In genomic region chr12:55822228-55822627, GRCh38 we compare ENCODE assay signal across 9 cellular contexts. TPM values are rescaled to one million over a fixed set of nuclear protein-coding genes. Genes with fewer than 3 reads are reported as not detected.
A peak's percentile ranks its signal among the peaks of the same experiment; 100 is the strongest.
DNase-seq lines count a peak whose midpoint lies in the region; ATAC-seq and TF ChIP-seq lines count a peak whose summit lies in the region.
"Had no signal": no experiment of that assay in that cellular context is flagged by ENCODE, and none has a peak within 500 bp of the region (broad histone marks: within the 10 kb centered on the region; RNA-seq: fewer than 3 reads in every experiment).

No MANE protein-coding gene starts in this region.

- BruUV-seq in PC-9 (replicated peaks; lab: Mats Ljungman, UMichigan): no TSS peak

- peak in 7 of 12 donors; percentile 9 to 28 (median 23) for TF ChIP-seq CTCF in heart left ventricle (IDR thresholded peaks at IDR 0.05)
- peak; percentile 40; the same call in 1 of the 2 replicates for TF ChIP-seq CTCF in PC-9 (conservative IDR thresholded peaks at IDR 0.05)
- no peak for TF ChIP-seq CTCF in endothelial cell (IDR thresholded peaks at IDR 0.05; ENCODE audit: unreplicated experiment)
- TF ChIP-seq CTCF in smooth muscle cell (IDR thresholded peaks at IDR 0.05; ENCODE audit: borderline replicate concordance, insufficient read depth, poor library complexity, severe bottlenecking): peak; percentile 31

- no peak for TF ChIP-seq POLR2A in heart left ventricle (IDR thresholded peaks at IDR 0.05)

- no peak overlapping the region for H2AFZ ChIP-seq in PC-9
- H2AFZ ChIP-seq in smooth muscle cell (ENCODE audit: low read depth): no peak overlapping the region

- 33 to 39% (median 35%) methylated on average over 6 of the region's 6 CpGs for WGBS in heart left ventricle, 4 donors
- WGBS in smooth muscle cell (ENCODE audit: low lambda C conversion rate): 82% methylated on average over 6 of the region's 6 CpGs

- no peak for ATAC-seq in heart left ventricle
- ATAC-seq in activated T-cell treated with anti-CD3 and anti-CD28 coated beads, Interleukin-2, amount 50 U/mL, for 4 hours: no peak

- H3K27me3 ChIP-seq in heart left ventricle: no peaks in the 10 kb centered on the region
- no peaks in the 10 kb centered on the region for H3K27me3 ChIP-seq in PC-9 (ENCODE audit: insufficient read depth, low read depth)
- H3K27me3 ChIP-seq in smooth muscle cell (ENCODE audit: low read depth): no peaks in the 10 kb centered on the region

- no peak overlapping the region for H3K27ac ChIP-seq in heart left ventricle
- no peak overlapping the region for H3K27ac ChIP-seq in PC-9
- H3K27ac ChIP-seq in smooth muscle cell (ENCODE audit: low read depth): no peak overlapping the region

- H3K9ac ChIP-seq in smooth muscle cell (ENCODE audit: low read depth): no peak overlapping the region

- H3K9me2 ChIP-seq in PC-9 (ENCODE audit: insufficient read depth): no peaks in the 10 kb centered on the region

- CTCF ChIA-PET in PC-9 (lab: Charles Lee): no interaction called here

- DNase-seq in heart left ventricle (no peak), cardiac septum (ENCODE audit: low spot score) (no peak), PC-9 (no peak), endothelial cell (ENCODE audit: low spot score) (peak; percentile 23), smooth muscle cell (lab: John Stamatoyannopoulos, UW; ENCODE audit: unreplicated experiment) (no peak), NCI-H128 (lab: John Stamatoyannopoulos, UW; ENCODE audit: unreplicated experiment) (no peak), midbrain (lab: John Stamatoyannopoulos, UW) (no peak)
- no peak for DNase-seq in activated T-cell treated with anti-CD3 and anti-CD28 coated beads, Interleukin-2, amount 50 U/mL, for 4 hours
- DNase-seq: DND-41 had no signal

- no peaks in the 10 kb centered on the region for H3K27me3 Mint-ChIP-seq in endothelial cell (ENCODE audit: unreplicated experiment)
- no peaks in the 10 kb centered on the region for H3K27me3 Mint-ChIP-seq in activated T-cell treated with anti-CD3 and anti-CD28 coated beads, Interleukin-2, amount 50 U/mL, for 4 hours (ENCODE audit: low read depth)

- peak overlapping the region; percentile 71 for H3K4me3 Mint-ChIP-seq in endothelial cell (ENCODE audit: unreplicated experiment)
- H3K4me3 Mint-ChIP-seq in activated T-cell treated with anti-CD3 and anti-CD28 coated beads, Interleukin-2, amount 50 U/mL, for 4 hours: no peak overlapping the region

- H3K4me3 ChIP-seq in heart left ventricle (no peak overlapping the region), PC-9 (no peak overlapping the region), smooth muscle cell (no peak overlapping the region)

- peaks cover 0 to 43% (median 15%) of the 10 kb centered on the region in 12 donors for H3K4me1 ChIP-seq in heart left ventricle
- H3K4me1 ChIP-seq in PC-9 (replicated peaks; ENCODE audit: insufficient read depth): peaks cover 24% of the 10 kb centered on the region
- peaks cover 8% of the 10 kb centered on the region for H3K4me1 ChIP-seq in smooth muscle cell (ENCODE audit: low read depth)

- POLR2A ChIA-PET in PC-9 (lab: Charles Lee; ENCODE audit: unreplicated experiment): no interaction called here

- H3K36me3 Mint-ChIP-seq in endothelial cell (ENCODE audit: low read depth, unreplicated experiment): peaks cover 15% of the 10 kb centered on the region
- peaks cover 28% of the 10 kb centered on the region for H3K36me3 Mint-ChIP-seq in activated T-cell treated with anti-CD3 and anti-CD28 coated beads, Interleukin-2, amount 50 U/mL, for 4 hours (ENCODE audit: insufficient read depth)

- intact Hi-C loops in heart left ventricle (cut with DNase I) (loop anchor here in 1 of 10 donors (10.0 kb wide), 1 partner anchor 223 kb away; the partner anchor contains the start of gene RPS26), cardiac septum (cut with DNase I) (no loop called here), PC-9 (cut with micrococcal nuclease; ENCODE audit: unreplicated experiment) (no loop called here)

- peaks cover 51% of the 10 kb centered on the region for H3K79me2 ChIP-seq in PC-9 (ENCODE audit: low read depth)
- peaks cover 18% of the 10 kb centered on the region for H3K79me2 ChIP-seq in smooth muscle cell (ENCODE audit: low read depth)

- H3K36me3 ChIP-seq in heart left ventricle (peaks cover 0 to 61% (median 45%) of the 10 kb centered on the region in 9 donors), PC-9 (ENCODE audit: low read depth) (peaks cover 25% of the 10 kb centered on the region), smooth muscle cell (ENCODE audit: low read depth) (no peaks in the 10 kb centered on the region)

- H4K20me1 ChIP-seq in PC-9 (ENCODE audit: insufficient read depth) (0 out of 2 replicates have a peak, but pooled peaks cover 3% of the 10 kb centered on the region), smooth muscle cell (ENCODE audit: low read depth) (no peaks in the 10 kb centered on the region)

- H3K4me1 Mint-ChIP-seq in endothelial cell (ENCODE audit: unreplicated experiment): peaks cover 11% of the 10 kb centered on the region
- H3K4me1 Mint-ChIP-seq in activated T-cell treated with anti-CD3 and anti-CD28 coated beads, Interleukin-2, amount 50 U/mL, for 4 hours (ENCODE audit: low read depth): peaks cover 35% of the 10 kb centered on the region

- H3K4me2 ChIP-seq in PC-9: no peak overlapping the region
- H3K4me2 ChIP-seq in smooth muscle cell: no peak overlapping the region

- H3K9me3 Mint-ChIP-seq in endothelial cell (ENCODE audit: unreplicated experiment): no peaks in the 10 kb centered on the region
- H3K9me3 Mint-ChIP-seq in activated T-cell treated with anti-CD3 and anti-CD28 coated beads, Interleukin-2, amount 50 U/mL, for 4 hours: no peaks in the 10 kb centered on the region

- H3F3A ChIP-seq in PC-9 (ENCODE audit: insufficient read depth, low read depth): peaks cover 28% of the 10 kb centered on the region
- peaks cover 17% of the 10 kb centered on the region for H3F3A ChIP-seq in smooth muscle cell (ENCODE audit: low read depth)

- H3K27ac Mint-ChIP-seq in endothelial cell (ENCODE audit: unreplicated experiment): no peak overlapping the region

- H3K9me3 ChIP-seq in heart left ventricle (no peaks in the 10 kb centered on the region), PC-9 (ENCODE audit: insufficient read depth, low read depth) (no peaks in the 10 kb centered on the region), smooth muscle cell (replicated peaks; ENCODE audit: low read depth) (no peaks in the 10 kb centered on the region)

RNA-seq across cellular contexts. Expression of gene ORMDL2, which starts 4.4 kb away (rescaled TPM):
- total RNA-seq in heart left ventricle: 10 to 100 TPM in 8 of 9 donors, 1 to 10 TPM in 1; 9.6 to 42.3 (median 22.2) TPM
- 10 to 100 TPM; 31.4 to 61.9 TPM for polyA plus RNA-seq in heart left ventricle
- 23.0 TPM for total RNA-seq in cardiac septum
- 22.5 and 22.9 TPM in 2 replicates for total RNA-seq in PC-9 (2021)
- total RNA-seq in endothelial cell (ENCODE audit: unreplicated experiment): 33.9 TPM
- 18.9 and 32.5 TPM in 2 replicates for total RNA-seq in smooth muscle cell
- 79.5 and 134 TPM in 2 replicates for polyA plus RNA-seq in smooth muscle cell
- total RNA-seq in activated T-cell treated with anti-CD3 and anti-CD28 coated beads, Interleukin-2, amount 50 U/mL, for 4 hours: 10 to 100 TPM; 45.9 to 57.0 (median 49.9) TPM

RNA-seq across cellular contexts. Expression of gene SARNP, which starts 4.7 kb away (rescaled TPM):
- total RNA-seq in heart left ventricle: 10 to 100 TPM; 47.2 to 69.3 (median 54.0) TPM
- polyA plus RNA-seq in heart left ventricle: 100 to 1,000 TPM; 118 to 138 TPM
- total RNA-seq in cardiac septum: 56.2 TPM
- 65.6 and 74.8 TPM in 2 replicates for total RNA-seq in PC-9 (2021)
- 76.6 TPM for total RNA-seq in endothelial cell (ENCODE audit: unreplicated experiment)
- 124 and 169 TPM in 2 replicates for total RNA-seq in smooth muscle cell
- polyA plus RNA-seq in smooth muscle cell: 128 and 139 TPM in 2 replicates
- 10 to 100 TPM; 65.8 to 78.5 (median 69.6) TPM for total RNA-seq in activated T-cell treated with anti-CD3 and anti-CD28 coated beads, Interleukin-2, amount 50 U/mL, for 4 hours

RNA-seq across cellular contexts. Expression of gene DNAJC14, which starts 7.2 kb away (rescaled TPM):
- total RNA-seq in heart left ventricle (10 to 100 TPM; 13.9 to 41.7 (median 19.8) TPM), cardiac septum (18.4 TPM), PC-9 (2021) (27.6 and 31.1 TPM in 2 replicates), endothelial cell (ENCODE audit: unreplicated experiment) (32.5 TPM), smooth muscle cell (25.2 and 32.6 TPM in 2 replicates)
- polyA plus RNA-seq in heart left ventricle (10 to 100 TPM in 1 of 2 donors, 1 to 10 TPM in 1; 9.4 to 31.7 TPM), smooth muscle cell (22.1 and 22.4 TPM in 2 replicates)
- 10 to 100 TPM; 32.4 to 38.2 (median 33.5) TPM for total RNA-seq in activated T-cell treated with anti-CD3 and anti-CD28 coated beads, Interleukin-2, amount 50 U/mL, for 4 hours

RNA-seq across cellular contexts. Expression of gene MMP19, which starts 20.5 kb away (rescaled TPM):
- 10 to 100 TPM in 1 of 9 donors, 1 to 10 TPM in 7, under 1 TPM in 1; 0.48 to 16.1 (median 2.8) TPM for total RNA-seq in heart left ventricle
- 1 to 10 TPM; 1.5 to 4.7 TPM for polyA plus RNA-seq in heart left ventricle
- 1.6 TPM for total RNA-seq in cardiac septum
- total RNA-seq in PC-9 (2021): 0.60 and 0.83 TPM in 2 replicates
- 0.15 TPM for total RNA-seq in endothelial cell (ENCODE audit: unreplicated experiment)
- total RNA-seq in smooth muscle cell: 14.9 and 17.6 TPM in 2 replicates
- 15.6 and 18.2 TPM in 2 replicates for polyA plus RNA-seq in smooth muscle cell
- total RNA-seq in activated T-cell treated with anti-CD3 and anti-CD28 coated beads, Interleukin-2, amount 50 U/mL, for 4 hours: not detected
